ENCODE assay signal across 20 cellular contexts in the genomic region with DNA sequence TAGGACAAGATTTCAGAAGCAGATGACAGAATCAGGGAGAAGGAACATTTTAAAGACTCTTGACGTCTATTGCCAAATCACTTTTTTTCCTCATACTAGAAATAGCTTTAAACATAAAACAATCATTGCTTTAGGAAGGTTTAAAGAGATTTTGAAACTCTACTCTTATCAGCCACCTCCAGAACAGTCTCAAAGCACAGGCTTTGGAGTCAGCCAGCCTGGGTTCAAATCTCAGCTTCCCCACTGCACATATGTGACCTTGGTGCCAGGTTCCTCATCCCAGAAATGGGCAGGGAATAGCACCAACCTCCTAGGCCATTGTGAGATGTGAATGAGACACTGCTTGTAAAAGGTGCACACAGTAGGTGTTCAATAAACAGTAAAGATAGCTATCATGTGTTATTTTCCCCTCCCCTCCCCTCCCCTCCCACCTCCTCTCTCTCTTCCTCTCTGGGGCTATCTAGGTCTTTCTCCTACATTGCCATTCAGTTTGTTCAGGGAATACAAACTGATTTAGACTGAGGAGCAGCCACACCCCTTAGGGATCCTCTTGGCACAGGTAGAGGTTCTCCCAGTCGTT. TPM values are rescaled to one million over a fixed set of nuclear protein-coding genes. Genes with fewer than 3 reads are reported as not detected.
"Had no signal": no experiment of that assay in that cellular context is flagged by ENCODE, and none has a peak within 500 bp of the region (broad histone marks: within the 10 kb centered on the region; RNA-seq: fewer than 3 reads in every experiment).

No MANE protein-coding gene starts in this region.

- H3K79me2 ChIP-seq: hepatocyte had no signal

- H3K4me2 ChIP-seq: hepatocyte had no signal

- H3K9me3 ChIP-seq: lower lobe of right lung, ovary, prostate gland, thyroid gland, upper lobe of right lung had no signal

- H2AFZ ChIP-seq: hepatocyte had no signal

- H3K27ac ChIP-seq: hepatocyte, lower lobe of right lung, ovary, prostate gland, thyroid gland, upper lobe of right lung had no signal

- FAIRE-seq: frontal cortex had no signal

- H3K27me3 ChIP-seq: hepatocyte, ovary, thyroid gland had no signal

- H3K4me1 ChIP-seq: lower lobe of right lung, prostate gland, thyroid gland, upper lobe of right lung had no signal

- H3K36me3 ChIP-seq: lower lobe of right lung, ovary, prostate gland, thyroid gland, upper lobe of right lung had no signal

- H3K4me3 ChIP-seq: hepatocyte, lower lobe of right lung, ovary, prostate gland, thyroid gland, upper lobe of right lung had no signal

- ATAC-seq: left lobe of liver, lower lobe of right lung, natural killer cell, upper lobe of right lung had no signal

- DNase-seq: activated CD4-positive, alpha-beta memory T cell treated with anti-CD3 and anti-CD28 coated beads for 36 hours; activated CD4-positive, alpha-beta T cell treated with anti-CD3 and anti-CD28 coated beads for 4 hours; activated CD4-positive, CD25-positive, alpha-beta regulatory T cell; activated naive CD8-positive, alpha-beta T cell treated with anti-CD3 and anti-CD28 coated beads for 36 hours; activated T-cell treated with anti-CD3 and anti-CD28 coated beads for 4 hours; dermis blood vessel endothelial cell; effector memory CD4-positive, alpha-beta T cell; immature natural killer cell; stimulated activated CD4-positive, alpha-beta T cell treated with anti-CD3 and anti-CD28 coated beads, Interleukin-4, amount 100 ng/mL, for 24 hours; T-helper 9 cell; thyroid gland; upper lobe of right lung had no signal

RNA-seq across cellular contexts. Expression of a gene that starts 20.6 kb away (rescaled TPM):
- total RNA-seq: activated naive CD8-positive, alpha-beta T cell treated with anti-CD3 and anti-CD28 coated beads for 36 hours; T-helper 1 cell treated with Interleukin-12 subunit alpha and Interleukin-12 subunit beta and Interleukin-4 antibody, amounts not matched to agents 30 ng/mL and 1 ng/mL, for 36 hours had no signal

RNA-seq across cellular contexts. Expression of a gene that starts 31.0 kb away (rescaled TPM):
- total RNA-seq: left lobe of liver had no signal
